20 cellular contexts compared by ENCODE assay signal in the genomic region with DNA sequence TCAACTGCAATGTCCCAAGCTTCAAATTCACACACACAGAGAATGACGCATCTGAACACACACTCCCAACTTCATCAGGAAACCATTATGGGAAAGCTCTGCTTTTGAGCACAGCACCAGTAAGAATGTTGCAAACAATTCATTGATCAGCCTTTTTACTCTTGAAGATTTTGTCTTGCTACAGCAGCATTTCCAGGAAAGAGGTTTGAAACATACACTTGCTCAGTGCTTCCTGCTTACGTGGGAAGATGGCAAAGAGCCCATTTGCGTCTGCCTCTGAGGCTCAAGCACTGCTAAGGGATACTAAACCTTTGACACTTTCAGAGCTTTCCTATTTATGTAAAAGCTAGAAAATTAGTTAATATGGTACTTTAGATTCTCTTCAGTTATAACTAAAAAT.
A peak's percentile ranks its signal among the peaks of the same experiment; 100 is the strongest.
DNase-seq lines count a peak whose midpoint lies in the region; ATAC-seq, FAIRE-seq and TF ChIP-seq lines count a peak whose summit lies in the region.
"Had no signal": no experiment of that assay in that cellular context is flagged by ENCODE, and none has a peak within 500 bp of the region (broad histone marks: within the 10 kb centered on the region; RNA-seq: fewer than 3 reads in every experiment).

No MANE protein-coding gene starts in this region.

- CTCF ChIA-PET in activated naive CD4-positive, alpha-beta T cell treated with anti-CD3 and anti-CD28 coated beads for 36 hours (lab: Charles Lee), result no interaction called here
- CTCF ChIA-PET in activated naive CD4-positive, alpha-beta T cell treated with anti-CD3 and anti-CD28 coated beads, Interleukin-2, amount 10 ng/mL, durations not matched to agents 7 days and 5 days (lab: Charles Lee), result no interaction called here
- CTCF ChIA-PET in endothelial cell of umbilical vein (lab: Charles Lee), result interaction anchor here (1.3 kb wide), 1 partner anchor 9 kb away, joined by 3 read pairs; no protein-coding TSS in a partner anchor

- no peak for TF ChIP-seq POLR2A in endothelial cell of umbilical vein (IDR thresholded peaks at IDR 0.05; ENCODE audit: low read depth, low read length)

- H3K79me2 ChIP-seq in endothelial cell of umbilical vein (ENCODE audit: control insufficient read depth, insufficient read depth, low read length), result no peaks in the 10 kb centered on the region

- H3K36me3 ChIP-seq in endothelial cell of umbilical vein (ENCODE audit: control insufficient read depth in 2 of 2, extremely low read depth in 1 of 2, insufficient read depth in 2 of 2, low read length in 2 of 2), result no peaks in the 10 kb centered on the region

- no peaks in the 10 kb centered on the region for H3K9me3 Mint-ChIP-seq in activated naive CD4-positive, alpha-beta T cell treated with anti-CD3 and anti-CD28 coated beads for 36 hours
- no peaks in the 10 kb centered on the region for H3K9me3 Mint-ChIP-seq in activated naive CD4-positive, alpha-beta T cell treated with anti-CD3 and anti-CD28 coated beads, Interleukin-2, amount 10 ng/mL, durations not matched to agents 7 days and 5 days

- no peaks in the 10 kb centered on the region for H3K4me1 ChIP-seq in endothelial cell of umbilical vein (ENCODE audit: control insufficient read depth, extremely low read depth, insufficient read depth, low read length)

- no peak overlapping the region for H3K27ac ChIP-seq in endothelial cell of umbilical vein (ENCODE audit: insufficient read depth, low read depth, low read length)

- dilution Hi-C loops in endothelial cell of umbilical vein (cut with MboI; ENCODE audit: extremely low pct_ligation_motif_present, low sequenced_read_pairs), result no loop called here

- H3K27me3 ChIP-seq in endothelial cell of umbilical vein (ENCODE audit: control insufficient read depth in 2 of 2, insufficient read depth in 2 of 2, low read length in 2 of 2), result no peaks in the 10 kb centered on the region

- H3K36me3 Mint-ChIP-seq in activated naive CD4-positive, alpha-beta T cell treated with anti-CD3 and anti-CD28 coated beads for 36 hours (ENCODE audit: low read depth), result no peaks in the 10 kb centered on the region
- H3K36me3 Mint-ChIP-seq in activated naive CD4-positive, alpha-beta T cell treated with anti-CD3 and anti-CD28 coated beads, Interleukin-2, amount 10 ng/mL, durations not matched to agents 7 days and 5 days, result no peaks in the 10 kb centered on the region

- H3K9me1 ChIP-seq in endothelial cell of umbilical vein (replicated peaks; ENCODE audit: control insufficient read depth, extremely low read depth, insufficient read depth, low read length), result no peaks in the 10 kb centered on the region

- H3K4me2 ChIP-seq in endothelial cell of umbilical vein (ENCODE audit: insufficient read depth, low read length), result no peak overlapping the region

- peak; percentile 60 for ATAC-seq in left lobe of liver
- ATAC-seq in stimulated activated naive CD8-positive, alpha-beta T cell treated with anti-CD3 and anti-CD28 coated beads, Interleukin-15, Interleukin-2, amounts not matched to agents 100 U/mL and 50 U/mL, for 24 hours, result no peak
- ATAC-seq in HG03354 (IDR thresholded peaks at IDR 0.05; ENCODE audit: poor library complexity, severe bottlenecking, unreplicated experiment), result no peak
- ATAC-seq: HCT116 had no signal

- H3K4me1 Mint-ChIP-seq in activated naive CD4-positive, alpha-beta T cell treated with anti-CD3 and anti-CD28 coated beads for 36 hours (ENCODE audit: low read depth), result peaks cover 2% of the 10 kb centered on the region
- H3K4me1 Mint-ChIP-seq in activated naive CD4-positive, alpha-beta T cell treated with anti-CD3 and anti-CD28 coated beads, Interleukin-2, amount 10 ng/mL, durations not matched to agents 7 days and 5 days, result no peaks in the 10 kb centered on the region

- H4K20me1 ChIP-seq in endothelial cell of umbilical vein (replicated peaks; ENCODE audit: control insufficient read depth, extremely low read depth, insufficient read depth, low read length), result no peaks in the 10 kb centered on the region

- no peaks in the 10 kb centered on the region for H3K9me3 ChIP-seq in endothelial cell of umbilical vein (replicated peaks; ENCODE audit: control insufficient read depth, insufficient read depth, low read length)

- H3K4me3 Mint-ChIP-seq in activated naive CD4-positive, alpha-beta T cell treated with anti-CD3 and anti-CD28 coated beads for 36 hours, result no peak overlapping the region
- H3K4me3 Mint-ChIP-seq in activated naive CD4-positive, alpha-beta T cell treated with anti-CD3 and anti-CD28 coated beads, Interleukin-2, amount 10 ng/mL, durations not matched to agents 7 days and 5 days, result no peak overlapping the region

- no peak for TF ChIP-seq CTCF in endothelial cell of umbilical vein (IDR thresholded peaks at IDR 0.05; ENCODE audit: extremely low read depth in 1 of 2, insufficient read depth in 1 of 2, low read depth in 1 of 2, low read length in 2 of 2)

- intact Hi-C loops in activated naive CD4-positive, alpha-beta T cell treated with anti-CD3 and anti-CD28 coated beads for 36 hours (cut with micrococcal nuclease), result no loop called here
- intact Hi-C loops in endothelial cell of umbilical vein (cut with micrococcal nuclease), result loop anchor here (5.0 kb wide), 1 partner anchor 598 kb away; no protein-coding TSS in a partner anchor

- peaks cover 5% of the 10 kb centered on the region for H3K27me3 Mint-ChIP-seq in activated naive CD4-positive, alpha-beta T cell treated with anti-CD3 and anti-CD28 coated beads for 36 hours (ENCODE audit: low read depth)
- no peaks in the 10 kb centered on the region for H3K27me3 Mint-ChIP-seq in activated naive CD4-positive, alpha-beta T cell treated with anti-CD3 and anti-CD28 coated beads, Interleukin-2, amount 10 ng/mL, durations not matched to agents 7 days and 5 days

- DNase-seq in activated naive CD4-positive, alpha-beta T cell treated with anti-CD3 and anti-CD28 coated beads for 36 hours, result peak; percentile 12
- no peak for DNase-seq in activated naive CD4-positive, alpha-beta T cell treated with anti-CD3 and anti-CD28 coated beads, Interleukin-2, amount 10 ng/mL, durations not matched to agents 7 days and 5 days
- peak; percentile 84 for DNase-seq in NCI-H460 (ENCODE audit: extremely low read depth, low read depth)
- DNase-seq in endothelial cell of umbilical vein (ENCODE audit: low read depth, low spot score), result peak; percentile 31
- no peak for DNase-seq in left lobe of liver (ENCODE audit: low spot score)
- DNase-seq in stimulated activated naive CD8-positive, alpha-beta T cell treated with anti-CD3 and anti-CD28 coated beads, Interleukin-15, Interleukin-2, amounts not matched to agents 100 U/mL and 50 U/mL, for 24 hours, result no peak
- no peak for DNase-seq in SW480 (ENCODE audit: low spot score)
- DNase-seq: DMS153, DND-41, Karpas-422, NCI-H1092 treated with DMSO at 0.1 percent for 48 hours, NCI-H1436, NCI-H187, NCI-H2081 treated with DMSO at 0.1 percent for 48 hours, NCI-H2171, NCI-H226, NCI-H510A treated with DMSO at 0.1 percent for 48 hours had no signal

- no TSS peak for BruUV-seq in endothelial cell of umbilical vein (replicated peaks; lab: Mats Ljungman, UMichigan)

- no peak overlapping the region for H3K27ac Mint-ChIP-seq in activated naive CD4-positive, alpha-beta T cell treated with anti-CD3 and anti-CD28 coated beads for 36 hours
- no peak overlapping the region for H3K27ac Mint-ChIP-seq in activated naive CD4-positive, alpha-beta T cell treated with anti-CD3 and anti-CD28 coated beads, Interleukin-2, amount 10 ng/mL, durations not matched to agents 7 days and 5 days

- no peak for FAIRE-seq in endothelial cell of umbilical vein (lab: Jason Lieb, UNC)
- FAIRE-seq: RCC 7860 had no signal

- POLR2A ChIA-PET in endothelial cell of umbilical vein (lab: Charles Lee), result no interaction called here

- no peak overlapping the region for H2AFZ ChIP-seq in endothelial cell of umbilical vein (ENCODE audit: low read depth, low read length)

- H3K4me3 ChIP-seq in endothelial cell of umbilical vein (replicated peaks in 1 of 3; ENCODE audit: insufficient read depth in 1 of 3, low read depth in 1 of 3, low read length in 3 of 3), result no peak overlapping the region

- no peak overlapping the region for H3K9ac ChIP-seq in endothelial cell of umbilical vein (replicated peaks; ENCODE audit: extremely low read depth, insufficient read depth, low read length)

TF ChIP-seq in endothelial cell of umbilical vein, 7 proteins besides CTCF, POLR2A, EP300 and RAD21:
- no peak for TF ChIP-seq EZH2 (IDR thresholded peaks at IDR 0.05; ENCODE audit: borderline replicate concordance, low read depth, low read length, severe bottlenecking)
- TF ChIP-seq, protein P1, sequence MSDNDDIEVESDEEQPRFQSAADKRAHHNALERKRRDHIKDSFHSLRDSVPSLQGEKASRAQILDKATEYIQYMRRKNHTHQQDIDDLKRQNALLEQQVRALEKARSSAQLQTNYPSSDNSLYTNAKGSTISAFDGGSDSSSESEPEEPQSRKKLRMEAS (IDR thresholded peaks at IDR 0.05; ENCODE audit: insufficient read depth, insufficient read length), result no peak
- TF ChIP-seq MYC (IDR thresholded peaks at IDR 0.05; ENCODE audit: low read depth, low read length), result no peak
- no peak for TF ChIP-seq POLR2AphosphoS5 (IDR thresholded peaks at IDR 0.05; ENCODE audit: insufficient read depth, low read depth, low read length)
TF ChIP-seq in endothelial cell of umbilical vein: peak in this region for 0.

Comparison
In these comparisons a context has a peak if more than half of its experiments do, and no peak if none do; other contexts are left out.
1. DNase-seq: peak in activated naive CD4-positive, alpha-beta T cell treated with anti-CD3 and anti-CD28 coated beads for 36 hours (single experiment), NCI-H460 (single experiment) and endothelial cell of umbilical vein (single experiment); none in activated naive CD4-positive, alpha-beta T cell treated with anti-CD3 and anti-CD28 coated beads, Interleukin-2, amount 10 ng/mL, durations not matched to agents 7 days and 5 days (single experiment), left lobe of liver (single experiment), stimulated activated naive CD8-positive, alpha-beta T cell treated with anti-CD3 and anti-CD28 coated beads, Interleukin-15, Interleukin-2, amounts not matched to agents 100 U/mL and 50 U/mL, for 24 hours (single experiment) and SW480 (single experiment).